In genomic region chr16:4433914-4434787, GRCh38 we compare ENCODE assay signal across 26 cellular contexts. TPM values are rescaled to one million over a fixed set of nuclear protein-coding genes. Genes with fewer than 3 reads are reported as not detected.
DNase-seq lines count a peak whose midpoint lies in the region; ATAC-seq and TF ChIP-seq lines count a peak whose summit lies in the region.
"Had no signal": no experiment of that assay in that cellular context is flagged by ENCODE, and none has a peak within 500 bp of the region (broad histone marks: within the 10 kb centered on the region; RNA-seq: fewer than 3 reads in every experiment).

No MANE protein-coding gene starts in this region.

- no peak overlapping the region for H3K4me3 ChIP-seq in CD4-positive, alpha-beta memory T cell (ENCODE audit: low read length in 2 of 2)
- H3K4me3 ChIP-seq in gastroesophageal sphincter: no peak overlapping the region
- H3K4me3 ChIP-seq: HAP-1, hepatocyte, left lung, thyroid gland had no signal

- no peak overlapping the region for H3K18ac ChIP-seq in H9 (ENCODE audit: insufficient read length, low read depth, low read length)

- H3T11ph ChIP-seq in H9 (ENCODE audit: low read length): no peak overlapping the region

- H4K8ac ChIP-seq in H9 (replicated peaks; ENCODE audit: insufficient read length, low read depth, low read length): no peak overlapping the region

- H3K4me2 ChIP-seq in H9 (ENCODE audit: insufficient read depth, insufficient read length, low read length): no peak overlapping the region
- H3K4me2 ChIP-seq: hepatocyte had no signal

- peak overlapping the region in 4 of 7 donors; percentile 7 to 60 (median 38) for H3K27ac Mint-ChIP-seq in CD4-positive, alpha-beta memory T cell
- H3K27ac Mint-ChIP-seq in H9: peak overlapping the region in 1 of 3 experiments; percentile 44; a peak in 1 of 7 replicates
- H3K27ac Mint-ChIP-seq in activated T-helper 17 cell treated with anti-CD3 and anti-CD28 coated beads, Interleukin-2, amount 50 U/mL, for 72 hours: peak overlapping the region; percentile 14
- peak overlapping the region in 9 of 10 donors; percentile 11 to 81 (median 46) for H3K27ac Mint-ChIP-seq in naive thymus-derived CD8-positive, alpha-beta T cell
- H3K27ac Mint-ChIP-seq: stimulated activated memory B cell treated with anti-CD40 and anti-IgM and Interleukin-4, amounts not matched to agents 10 μg/mL and 1 μg/mL and 100 μg/mL, for 72 hours had no signal

- H3K9me3 Mint-ChIP-seq in CD4-positive, alpha-beta memory T cell: no peaks in the 10 kb centered on the region
- no peaks in the 10 kb centered on the region for H3K9me3 Mint-ChIP-seq in H9
- H3K9me3 Mint-ChIP-seq in activated T-helper 17 cell treated with anti-CD3 and anti-CD28 coated beads, Interleukin-2, amount 50 U/mL, for 72 hours: no peaks in the 10 kb centered on the region
- H3K9me3 Mint-ChIP-seq in naive thymus-derived CD8-positive, alpha-beta T cell: no peaks in the 10 kb centered on the region
- H3K9me3 Mint-ChIP-seq: activated naive CD8-positive, alpha-beta T cell treated with anti-CD3 and anti-CD28 coated beads, Interleukin-2, amount 10 ng/mL, durations not matched to agents 7 days and 5 days; activated T-cell treated with anti-CD3 and anti-CD28 coated beads, Interleukin-2, amount 50 U/mL, for 24 hours; CD14-positive monocyte; naive thymus-derived CD4-positive, alpha-beta T cell; stimulated activated memory B cell treated with anti-CD40 and anti-IgM and Interleukin-4, amounts not matched to agents 10 μg/mL and 1 μg/mL and 100 μg/mL, for 72 hours had no signal

- TF ChIP-seq EP300 in gastroesophageal sphincter (IDR thresholded peaks at IDR 0.05): no peak

- no peaks in the 10 kb centered on the region for H3K27me3 Mint-ChIP-seq in CD4-positive, alpha-beta memory T cell
- no peaks in the 10 kb centered on the region for H3K27me3 Mint-ChIP-seq in H9 (ENCODE audit: low read depth)
- no peaks in the 10 kb centered on the region for H3K27me3 Mint-ChIP-seq in activated T-helper 17 cell treated with anti-CD3 and anti-CD28 coated beads, Interleukin-2, amount 50 U/mL, for 72 hours
- H3K27me3 Mint-ChIP-seq in naive thymus-derived CD8-positive, alpha-beta T cell: no peaks in the 10 kb centered on the region
- H3K27me3 Mint-ChIP-seq: activated naive CD8-positive, alpha-beta T cell treated with anti-CD3 and anti-CD28 coated beads, Interleukin-2, amount 10 ng/mL, durations not matched to agents 7 days and 5 days; activated T-cell treated with anti-CD3 and anti-CD28 coated beads, Interleukin-2, amount 50 U/mL, for 24 hours; naive thymus-derived CD4-positive, alpha-beta T cell; stimulated activated memory B cell treated with anti-CD40 and anti-IgM and Interleukin-4, amounts not matched to agents 10 μg/mL and 1 μg/mL and 100 μg/mL, for 72 hours had no signal

- H4K20me1 ChIP-seq in H9 (ENCODE audit: control insufficient read depth, insufficient read depth, insufficient read length): no peaks in the 10 kb centered on the region

- H3K27me3 ChIP-seq in CD4-positive, alpha-beta memory T cell (ENCODE audit: insufficient read depth, low read length): no peaks in the 10 kb centered on the region
- H3K27me3 ChIP-seq in H9 (ENCODE audit: insufficient read depth, low read length) (no peaks in the 10 kb centered on the region), gastroesophageal sphincter (no peaks in the 10 kb centered on the region)
- H3K27me3 ChIP-seq: hepatocyte, left lung, thyroid gland had no signal

- no peaks in the 10 kb centered on the region for H3K9me3 ChIP-seq in CD4-positive, alpha-beta memory T cell (ENCODE audit: control insufficient read depth in 1 of 2, low read length in 2 of 2)
- H3K9me3 ChIP-seq in H9 (ENCODE audit: control insufficient read depth, low read depth, low read length): no peaks in the 10 kb centered on the region
- H3K9me3 ChIP-seq in gastroesophageal sphincter: no peaks in the 10 kb centered on the region
- H3K9me3 ChIP-seq: HAP-1, left lung, thyroid gland had no signal

- H3K79me2 ChIP-seq in H9 (ENCODE audit: insufficient read depth, low read length): no peaks in the 10 kb centered on the region

- peak overlapping the region; percentile 58 for H4K5ac ChIP-seq in H9 (ENCODE audit: insufficient read length, low read depth, low read length)

- no CpG with 5 or more reads among the region's 12 CpGs for WGBS in H9 (ENCODE audit: extremely low coverage, insufficient read length, low lambda C conversion rate)
- WGBS in gastroesophageal sphincter (ENCODE audit: low coverage in 1 of 2), 2 donors: 76 to 86% methylated on average over 3 to 9 of the region's 12 CpGs

- H4K91ac ChIP-seq in H9 (ENCODE audit: insufficient read length, low read depth, low read length): no peak overlapping the region

- H2BK120ac ChIP-seq in H9 (ENCODE audit: low read depth, low read length, poor library complexity, severe bottlenecking): no peak overlapping the region

- no peak for TF ChIP-seq POLR2A in gastroesophageal sphincter (IDR thresholded peaks at IDR 0.05)

- H2BK20ac ChIP-seq in H9 (ENCODE audit: low read depth, low read length, poor library complexity, severe bottlenecking): no peak overlapping the region

- H2AK5ac ChIP-seq in H9 (ENCODE audit: insufficient read length, low read length): no peak overlapping the region

- H3K23ac ChIP-seq in H9 (ENCODE audit: insufficient read length, low read depth, low read length): no peak overlapping the region

- intact Hi-C loops in CD4-positive, alpha-beta memory T cell (cut with micrococcal nuclease): no loop called here

- H3K9ac ChIP-seq in H9 (ENCODE audit: extremely low read depth, insufficient read length, low read length): no peak overlapping the region

- peaks cover 30% of the 10 kb centered on the region for H3K36me3 ChIP-seq in CD4-positive, alpha-beta memory T cell (ENCODE audit: insufficient read depth, low read length)
- peaks cover 0 to 82% of the 10 kb centered on the region in 2 donors for H3K36me3 ChIP-seq in gastroesophageal sphincter

- no peaks in the 10 kb centered on the region for H3K4me1 ChIP-seq in CD4-positive, alpha-beta memory T cell (ENCODE audit: insufficient read depth, low read length)
- H3K4me1 ChIP-seq in H9 (ENCODE audit: insufficient read depth, low read length) (no peaks in the 10 kb centered on the region), gastroesophageal sphincter (no peaks in the 10 kb centered on the region)
- H3K4me1 ChIP-seq: HAP-1, left lung, thyroid gland had no signal

- H3K14ac ChIP-seq in H9 (ENCODE audit: insufficient read depth, low read length): no peak overlapping the region

- H2BK12ac ChIP-seq in H9 (ENCODE audit: insufficient read length, low read depth, low read length): no peak overlapping the region

- CTCF ChIA-PET in CD4-positive, alpha-beta memory T cell (lab: Charles Lee; ENCODE audit: partially characterized antibody): interaction anchor here (0.8 to 1.4 kb wide), 3 partner anchors 15 to 32 kb away, joined by 3 to 9 read pairs (median 3); no protein-coding TSS in a partner anchor

- POLR2A ChIA-PET in CD4-positive, alpha-beta memory T cell (lab: Charles Lee; ENCODE audit: partially characterized antibody): interaction anchor here (0.5 to 1.8 kb wide), 6 partner anchors 8 to 115 kb away, joined by 3 to 4 read pairs (median 4); partner anchors contain the start of gene CDIP1
- POLR2A ChIA-PET in naive thymus-derived CD8-positive, alpha-beta T cell (lab: Charles Lee): interaction anchor here (1.0 to 1.2 kb wide), 2 partner anchors 42 to 161 kb away, joined by 3 to 6 read pairs; partner anchors contain the start of genes HMOX2 and TFAP4

- peaks cover 22 to 55% of the 10 kb centered on the region in 2 donors for H3K36me3 Mint-ChIP-seq in CD4-positive, alpha-beta memory T cell
- peaks cover 25 to 70% (median 51%) of the 10 kb centered on the region in 3 experiments; a peak in 6 of 7 replicates for H3K36me3 Mint-ChIP-seq in H9 (ENCODE audit: insufficient read depth in 1 of 3, low read depth in 3 of 3)
- peaks cover 92% of the 10 kb centered on the region for H3K36me3 Mint-ChIP-seq in activated T-helper 17 cell treated with anti-CD3 and anti-CD28 coated beads, Interleukin-2, amount 50 U/mL, for 72 hours (ENCODE audit: low read depth)
- peaks cover 0 to 76% (median 6%) of the 10 kb centered on the region in 3 donors for H3K36me3 Mint-ChIP-seq in naive thymus-derived CD8-positive, alpha-beta T cell

- TF ChIP-seq CTCF in H9 (conservative IDR thresholded peaks at IDR 0.05) (no peak), gastroesophageal sphincter (IDR thresholded peaks at IDR 0.05) (no peak)

- DNase-seq in CD4-positive, alpha-beta memory T cell: no peak
- DNase-seq in H9: no peak
- DNase-seq in naive thymus-derived CD8-positive, alpha-beta T cell: no peak
- no peak for DNase-seq in foreskin melanocyte
- no peak for DNase-seq in cerebellum (ENCODE audit: low spot score)
- DNase-seq: activated CD4-positive, alpha-beta T cell treated with anti-CD3 and anti-CD28 coated beads for 1 hour; activated naive CD8-positive, alpha-beta T cell treated with anti-CD3 and anti-CD28 coated beads, Interleukin-2, amount 10 ng/mL, durations not matched to agents 7 days and 5 days; activated T-cell treated with anti-CD3 and anti-CD28 coated beads, Interleukin-2, amount 50 U/mL, for 24 hours; foreskin fibroblast; left lung; naive thymus-derived CD4-positive, alpha-beta T cell; NCI-H1105; NCI-H2081; NCI-H226; NCI-H774; stimulated activated CD4-positive, alpha-beta T cell treated with anti-CD3 and anti-CD28 coated beads, Interleukin-2, amount 100 ng/mL, for 48 hours; T1000; thyroid gland had no signal

- no peak overlapping the region for H3K4ac ChIP-seq in H9 (ENCODE audit: low read depth, low read length)

- H3K4me3 Mint-ChIP-seq in CD4-positive, alpha-beta memory T cell: no peak overlapping the region
- H3K4me3 Mint-ChIP-seq in H9: no peak overlapping the region
- H3K4me3 Mint-ChIP-seq in activated T-helper 17 cell treated with anti-CD3 and anti-CD28 coated beads, Interleukin-2, amount 50 U/mL, for 72 hours: no peak overlapping the region
- H3K4me3 Mint-ChIP-seq in naive thymus-derived CD8-positive, alpha-beta T cell: no peak overlapping the region
- H3K4me3 Mint-ChIP-seq: activated naive CD8-positive, alpha-beta T cell treated with anti-CD3 and anti-CD28 coated beads, Interleukin-2, amount 10 ng/mL, durations not matched to agents 7 days and 5 days; activated T-cell treated with anti-CD3 and anti-CD28 coated beads, Interleukin-2, amount 50 U/mL, for 24 hours; CD14-positive monocyte; naive thymus-derived CD4-positive, alpha-beta T cell; stimulated activated memory B cell treated with anti-CD40 and anti-IgM and Interleukin-4, amounts not matched to agents 10 μg/mL and 1 μg/mL and 100 μg/mL, for 72 hours had no signal

- H2BK5ac ChIP-seq in H9 (ENCODE audit: insufficient read length, low read length): no peak overlapping the region

- H3K23me2 ChIP-seq in H9 (ENCODE audit: insufficient read length, low read depth, low read length, poor library complexity, severe bottlenecking): no peaks in the 10 kb centered on the region

- H3K79me1 ChIP-seq in H9 (ENCODE audit: insufficient read depth, low read depth, low read length, poor library complexity, severe bottlenecking): no peaks in the 10 kb centered on the region

- no peak for ATAC-seq in activated T-helper 17 cell treated with anti-CD3 and anti-CD28 coated beads, Interleukin-2, amount 50 U/mL, for 72 hours (replicated peaks)
- no peak for ATAC-seq in naive thymus-derived CD8-positive, alpha-beta T cell
- ATAC-seq in gastroesophageal sphincter: no peak
- ATAC-seq: left lung; naive thymus-derived CD4-positive, alpha-beta T cell; SK-N-SH treated with all-trans-retinoic acid at 6 μM for 48 hours; stimulated activated memory B cell treated with anti-CD40 and anti-IgM and Interleukin-4, amounts not matched to agents 10 μg/mL and 1 μg/mL and 100 μg/mL, for 72 hours had no signal

- H3K4me1 Mint-ChIP-seq in CD4-positive, alpha-beta memory T cell: peaks cover 0 to 14% (median 7%) of the 10 kb centered on the region in 4 donors
- H3K4me1 Mint-ChIP-seq in H9: no peaks in the 10 kb centered on the region
- peaks cover 4% of the 10 kb centered on the region for H3K4me1 Mint-ChIP-seq in activated T-helper 17 cell treated with anti-CD3 and anti-CD28 coated beads, Interleukin-2, amount 50 U/mL, for 72 hours
- peaks cover 7 to 32% (median 17%) of the 10 kb centered on the region in 4 donors for H3K4me1 Mint-ChIP-seq in naive thymus-derived CD8-positive, alpha-beta T cell
- H3K4me1 Mint-ChIP-seq: CD14-positive monocyte had no signal

- H2BK15ac ChIP-seq in H9 (ENCODE audit: low read depth, low read length): no peak overlapping the region

- H2AFZ ChIP-seq in H9 (ENCODE audit: low read length): no peak overlapping the region
- H2AFZ ChIP-seq: hepatocyte had no signal

- H3K27ac ChIP-seq in CD4-positive, alpha-beta memory T cell (ENCODE audit: low read depth, low read length): no peak overlapping the region
- H3K27ac ChIP-seq in H9 (ENCODE audit: insufficient read length, low read depth, low read length) (no peak overlapping the region), gastroesophageal sphincter (no peak overlapping the region)
- H3K27ac ChIP-seq: hepatocyte, HL-60, left lung, thyroid gland had no signal

- H3K56ac ChIP-seq in H9 (ENCODE audit: insufficient read length, low read depth, low read length): no peak overlapping the region

RNA-seq across cellular contexts. Expression of gene DNAJA3, which starts 8.5 kb away (rescaled TPM):
- 10 to 100 TPM; 67.5 to 71.1 TPM for total RNA-seq in CD4-positive, alpha-beta memory T cell
- polyA plus RNA-seq in CD4-positive, alpha-beta memory T cell: 10 to 100 TPM; 52.4 to 55.5 TPM
- total RNA-seq in H9 (2021) (56.2 and 60.5 TPM in 2 replicates), gastroesophageal sphincter (10 to 100 TPM; 39.6 to 55.6 (median 43.9) TPM), cerebellum (35.2 TPM)
- total RNA-seq in activated T-helper 17 cell treated with anti-CD3 and anti-CD28 coated beads, Interleukin-2, amount 50 U/mL, for 72 hours: 10 to 100 TPM; 50.3 to 81.1 TPM
- total RNA-seq in naive thymus-derived CD8-positive, alpha-beta T cell: 10 to 100 TPM; 70.6 to 71.3 TPM
- polyA plus RNA-seq in naive thymus-derived CD8-positive, alpha-beta T cell: 10 to 100 TPM; 43.4 to 64.8 (median 45.2) TPM

RNA-seq across cellular contexts. Expression of gene CORO7, which starts 17.8 kb away (rescaled TPM):
- 100 to 1,000 TPM; 176 to 184 TPM for total RNA-seq in CD4-positive, alpha-beta memory T cell
- polyA plus RNA-seq in CD4-positive, alpha-beta memory T cell: 100 to 1,000 TPM in 1 of 2 donors, 10 to 100 TPM in 1; 48.2 to 139 TPM
- total RNA-seq in H9 (2021) (33.8 and 38.4 TPM in 2 replicates), gastroesophageal sphincter (10 to 100 TPM; 11.0 to 38.9 (median 17.8) TPM), cerebellum (27.4 TPM)
- 100 to 1,000 TPM in 1 of 2 donors, 10 to 100 TPM in 1; 82.6 to 114 TPM for total RNA-seq in activated T-helper 17 cell treated with anti-CD3 and anti-CD28 coated beads, Interleukin-2, amount 50 U/mL, for 72 hours
- total RNA-seq in naive thymus-derived CD8-positive, alpha-beta T cell: 100 to 1,000 TPM; 161 to 169 TPM
- 10 to 100 TPM; 44.6 to 79.9 (median 45.5) TPM for polyA plus RNA-seq in naive thymus-derived CD8-positive, alpha-beta T cell

RNA-seq across cellular contexts. Expression of gene NMRAL1, which starts 40.3 kb away (rescaled TPM):
- 10 to 100 TPM; 61.6 to 61.8 TPM for total RNA-seq in CD4-positive, alpha-beta memory T cell
- 10 to 100 TPM; 55.1 to 65.7 TPM for polyA plus RNA-seq in CD4-positive, alpha-beta memory T cell
- 74.1 and 78.9 TPM in 2 replicates for total RNA-seq in H9 (2021)
- total RNA-seq in activated T-helper 17 cell treated with anti-CD3 and anti-CD28 coated beads, Interleukin-2, amount 50 U/mL, for 72 hours: 10 to 100 TPM; 56.5 to 63.2 TPM
- total RNA-seq in naive thymus-derived CD8-positive, alpha-beta T cell: 10 to 100 TPM; 53.7 to 63.1 TPM
- 10 to 100 TPM; 52.3 to 67.9 (median 62.9) TPM for polyA plus RNA-seq in naive thymus-derived CD8-positive, alpha-beta T cell
- 10 to 100 TPM; 32.9 to 49.7 (median 39.3) TPM for total RNA-seq in gastroesophageal sphincter
- total RNA-seq in cerebellum: 27.0 TPM

RNA-seq across cellular contexts. Expression of gene HMOX2, which starts 42.0 kb away (rescaled TPM):
- total RNA-seq in CD4-positive, alpha-beta memory T cell: 10 to 100 TPM; 64.1 to 72.4 TPM
- polyA plus RNA-seq in CD4-positive, alpha-beta memory T cell: 100 to 1,000 TPM; 164 to 206 TPM
- total RNA-seq in H9 (2021): 44.4 and 45.7 TPM in 2 replicates
- 10 to 100 TPM; 60.0 to 92.1 TPM for total RNA-seq in activated T-helper 17 cell treated with anti-CD3 and anti-CD28 coated beads, Interleukin-2, amount 50 U/mL, for 72 hours
- total RNA-seq in naive thymus-derived CD8-positive, alpha-beta T cell: 10 to 100 TPM; 64.3 to 71.9 TPM
- 100 to 1,000 TPM; 123 to 210 (median 145) TPM for polyA plus RNA-seq in naive thymus-derived CD8-positive, alpha-beta T cell
- 10 to 100 TPM; 26.3 to 66.3 (median 36.2) TPM for total RNA-seq in gastroesophageal sphincter
- total RNA-seq in cerebellum: 33.0 TPM
